ENCODE assay signal across 24 cellular contexts in the genomic region with DNA sequence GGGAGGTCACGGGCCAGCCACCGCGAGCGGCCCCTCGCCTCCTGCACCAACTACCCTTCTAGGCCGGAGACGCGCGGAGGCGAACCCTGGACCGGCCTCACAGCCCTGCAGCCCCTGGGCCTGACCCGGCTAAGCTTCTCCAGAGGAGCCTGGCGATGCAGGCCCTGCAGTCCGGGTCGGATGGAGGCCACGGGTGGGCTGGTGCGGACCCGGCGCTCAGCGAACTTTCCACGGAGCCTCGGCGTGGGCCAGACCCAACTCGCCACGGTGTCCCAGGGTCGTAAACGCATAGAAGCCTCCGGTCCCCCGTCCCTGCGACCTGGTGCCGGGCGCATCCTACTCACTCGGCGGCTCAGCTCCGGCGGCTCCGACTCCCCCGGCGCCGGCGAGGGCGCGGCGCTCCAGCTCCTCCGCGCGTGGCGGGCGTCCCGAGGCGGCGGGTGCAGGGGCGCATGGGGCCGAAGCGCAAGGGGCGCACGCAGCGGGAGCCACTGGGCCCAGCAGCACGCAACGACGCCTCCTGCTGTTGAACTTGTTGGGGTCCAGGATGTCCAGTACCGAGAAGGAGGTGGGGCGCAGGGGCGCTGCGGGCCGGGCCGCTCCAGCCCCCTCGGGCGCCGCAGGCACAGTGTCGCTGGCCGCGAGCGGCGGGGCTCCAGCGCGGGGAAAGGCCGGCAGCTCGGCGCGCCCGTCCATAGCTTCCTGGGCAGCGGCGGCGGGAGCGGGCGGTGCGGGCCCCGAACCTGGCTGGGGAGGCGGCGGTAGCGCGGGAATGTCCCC. TPM values are rescaled to one million over a fixed set of nuclear protein-coding genes. Genes with fewer than 3 reads are reported as not detected.
A peak's percentile ranks its signal among the peaks of the same experiment; 100 is the strongest.
DNase-seq lines count a peak whose midpoint lies in the region; ATAC-seq and TF ChIP-seq lines count a peak whose summit lies in the region.
"Had no signal": no experiment of that assay in that cellular context is flagged by ENCODE, and none has a peak within 500 bp of the region (broad histone marks: within the 10 kb centered on the region; RNA-seq: fewer than 3 reads in every experiment).

No MANE protein-coding gene starts in this region.

- no peak overlapping the region for H3K9ac ChIP-seq in endodermal cell (ENCODE audit: extremely low read depth, low read length, poor library complexity, severe bottlenecking)
- H3K9ac ChIP-seq: KMS-11 had no signal

- intact Hi-C loops in Right ventricle myocardium superior (cut with DNase I), result no loop called here
- intact Hi-C loops in heart right ventricle (cut with DNase I), result no loop called here

- H3K27ac Mint-ChIP-seq in endodermal cell, result no peak overlapping the region
- peak overlapping the region; percentile 20 for H3K27ac Mint-ChIP-seq in stimulated activated naive B cell treated with anti-CD40 and anti-IgM and Interleukin-4, amounts not matched to agents 10 μg/mL and 1 μg/mL and 100 μg/mL, for 72 hours

- H3K36me3 ChIP-seq in heart right ventricle (no peaks in the 10 kb centered on the region), H7 (replicated peaks; ENCODE audit: control insufficient read depth, insufficient read depth, low read length) (no peaks in the 10 kb centered on the region), endodermal cell (ENCODE audit: control insufficient read depth, insufficient read depth, low read length) (no peaks in the 10 kb centered on the region)
- H3K36me3 ChIP-seq: SJCRH30, tibial nerve had no signal

- peaks cover 89% of the 10 kb centered on the region for H3K27me3 Mint-ChIP-seq in endodermal cell (ENCODE audit: insufficient read depth)
- H3K27me3 Mint-ChIP-seq in stimulated activated naive B cell treated with anti-CD40 and anti-IgM and Interleukin-4, amounts not matched to agents 10 μg/mL and 1 μg/mL and 100 μg/mL, for 72 hours, result peaks cover 61 to 73% of the 10 kb centered on the region in 2 donors

- no peaks in the 10 kb centered on the region for H3K36me3 Mint-ChIP-seq in endodermal cell (ENCODE audit: low read depth)
- H3K36me3 Mint-ChIP-seq in stimulated activated naive B cell treated with anti-CD40 and anti-IgM and Interleukin-4, amounts not matched to agents 10 μg/mL and 1 μg/mL and 100 μg/mL, for 72 hours, result peaks cover 4 to 10% of the 10 kb centered on the region in 2 donors

- peaks cover 11% of the 10 kb centered on the region for H3K9me3 Mint-ChIP-seq in endodermal cell
- H3K9me3 Mint-ChIP-seq in stimulated activated naive B cell treated with anti-CD40 and anti-IgM and Interleukin-4, amounts not matched to agents 10 μg/mL and 1 μg/mL and 100 μg/mL, for 72 hours, result peaks cover 0 to 1% of the 10 kb centered on the region in 2 donors

- 5 to 6% methylated on average over 73 to 93 of the region's 93 CpGs for WGBS in heart right ventricle, 2 donors
- 11 to 13% methylated on average over 40 to 93 of the region's 93 CpGs for WGBS in endodermal cell (ENCODE audit: insufficient coverage in 1 of 2, insufficient read length in 1 of 2), 2 experiments

- peaks cover 62 to 100% (median 98%) of the 10 kb centered on the region in 7 donors for H3K27me3 ChIP-seq in heart right ventricle
- H3K27me3 ChIP-seq in H7 (ENCODE audit: control insufficient read depth, insufficient read depth, low read length), result peaks cover 80% of the 10 kb centered on the region
- peaks cover 100% of the 10 kb centered on the region for H3K27me3 ChIP-seq in endodermal cell (ENCODE audit: control insufficient read depth, insufficient read depth, low read length, poor library complexity, severe bottlenecking)
- H3K27me3 ChIP-seq: SJCRH30 had no signal

- DNase-seq in Right ventricle myocardium superior, result peak; percentile 23
- no peak for DNase-seq in heart right ventricle
- peak; percentile 80 for DNase-seq in H7
- peak; percentile 54 for DNase-seq in endodermal cell
- no peak for DNase-seq in stimulated activated naive B cell treated with anti-CD40 and anti-IgM and Interleukin-4, amounts not matched to agents 10 μg/mL and 1 μg/mL and 100 μg/mL, for 72 hours
- DNase-seq in left lobe of liver (ENCODE audit: low spot score), result no peak
- DNase-seq: activated CD4-positive, CD25-positive, alpha-beta regulatory T cell; activated naive CD4-positive, alpha-beta T cell treated with Interleukin-2 at 50 U/mL for 16 hours; anterior cingulate cortex; DMS79 treated with DMSO at 0.1 percent for 48 hours; NCI-H2107; NCI-H748 treated with DMSO at 0.1 percent for 48 hours; SJCRH30; stimulated activated naive CD4-positive, alpha-beta T cell treated with Interleukin-2 at 50 U/mL for 16 hours; T-helper 9 cell had no signal

- no peaks in the 10 kb centered on the region for H3K9me3 ChIP-seq in heart right ventricle
- no peaks in the 10 kb centered on the region for H3K9me3 ChIP-seq in endodermal cell (ENCODE audit: control insufficient read depth, low read length)
- H3K9me3 ChIP-seq: SJCRH30, tibial nerve had no signal

- no peak overlapping the region for H3K4me3 Mint-ChIP-seq in endodermal cell
- peak overlapping the region in 1 of 2 donors; percentile 74 for H3K4me3 Mint-ChIP-seq in stimulated activated naive B cell treated with anti-CD40 and anti-IgM and Interleukin-4, amounts not matched to agents 10 μg/mL and 1 μg/mL and 100 μg/mL, for 72 hours

- no peaks in the 10 kb centered on the region for H3K4me1 Mint-ChIP-seq in endodermal cell
- H3K4me1 Mint-ChIP-seq in stimulated activated naive B cell treated with anti-CD40 and anti-IgM and Interleukin-4, amounts not matched to agents 10 μg/mL and 1 μg/mL and 100 μg/mL, for 72 hours, result peaks cover 16 to 50% of the 10 kb centered on the region in 2 donors

- H3K4me3 ChIP-seq in heart right ventricle (no peak overlapping the region), H7 (ENCODE audit: insufficient read depth, low read depth, low read length) (no peak overlapping the region), endodermal cell (ENCODE audit: low read length) (no peak overlapping the region)
- H3K4me3 ChIP-seq: SJCRH30, tibial nerve had no signal

- TF ChIP-seq CTCF in heart right ventricle (IDR thresholded peaks at IDR 0.05) (no peak), endodermal cell (conservative IDR thresholded peaks at IDR 0.05) (no peak)

- H3K27ac ChIP-seq in heart right ventricle (no peak overlapping the region), endodermal cell (ENCODE audit: low read depth, low read length) (no peak overlapping the region)
- H3K27ac ChIP-seq: KMS-11, SJCRH30, tibial nerve had no signal

- H3K4me1 ChIP-seq in heart right ventricle, result peaks cover 0 to 42% (median 27%) of the 10 kb centered on the region in 9 donors
- no peaks in the 10 kb centered on the region for H3K4me1 ChIP-seq in endodermal cell (ENCODE audit: control insufficient read depth, insufficient read depth, low read length)
- H3K4me1 ChIP-seq: SJCRH30 had no signal

- ATAC-seq in Right ventricle myocardium superior (ENCODE audit: poor library complexity) (no peak), heart right ventricle (no peak), GM21786 (IDR thresholded peaks at IDR 0.05; ENCODE audit: unreplicated experiment) (no peak), HG03135 (IDR thresholded peaks at IDR 0.05; ENCODE audit: unreplicated experiment) (no peak), left lobe of liver (no peak)
- ATAC-seq in stimulated activated naive B cell treated with anti-CD40 and anti-IgM and Interleukin-4, amounts not matched to agents 10 μg/mL and 1 μg/mL and 100 μg/mL, for 72 hours (replicated peaks), result no peak

RNA-seq across cellular contexts. Expression of a gene that starts 0.4 kb away (rescaled TPM):
- total RNA-seq in Right ventricle myocardium superior (not detected), heart right ventricle (not detected), endodermal cell (not detected), left lobe of liver (not detected)
- not detected for polyA plus RNA-seq in heart right ventricle
- total RNA-seq in H7 (2014; rRNA removed; shearing (Covaris generic)), result not detected in 2 replicates
- polyA plus RNA-seq in endodermal cell (2013, experiment 1 of 2), result 0.18 TPM
- polyA plus RNA-seq in endodermal cell (2013, experiment 2 of 2), result not detected
- total RNA-seq: fibroblast of lung, lung microvascular endothelial cell, myocyte, OCI-LY7, osteocyte, SJCRH30, tibial nerve had no signal
- polyA plus RNA-seq: fibroblast of lung had no signal

RNA-seq across cellular contexts. Expression of a gene that starts 58.8 kb away (rescaled TPM):
- total RNA-seq in Right ventricle myocardium superior (6.7 TPM), heart right ventricle (1 to 10 TPM; 5.2 to 8.3 (median 6.6) TPM), endodermal cell (10 to 100 TPM; 50.4 to 61.6 TPM), left lobe of liver (18.6 TPM)
- 10 to 100 TPM in 1 of 2 donors, 1 to 10 TPM in 1; 2.4 to 11.9 TPM for polyA plus RNA-seq in heart right ventricle
- 12.6 and 16.1 TPM in 2 replicates for total RNA-seq in H7 (2014; rRNA removed; shearing (Covaris generic))
- 19.2 TPM for polyA plus RNA-seq in endodermal cell (2013, experiment 1 of 2)
- polyA plus RNA-seq in endodermal cell (2013, experiment 2 of 2), result 17.1 TPM

Comparison
In these comparisons a context has a peak if more than half of its experiments do, and no peak if none do; other contexts are left out.
1. DNase-seq: peak in Right ventricle myocardium superior (single experiment), H7 (single experiment) and endodermal cell (single experiment); none in heart right ventricle (0 of 2), stimulated activated naive B cell treated with anti-CD40 and anti-IgM and Interleukin-4, amounts not matched to agents 10 μg/mL and 1 μg/mL and 100 μg/mL, for 72 hours (single experiment) and left lobe of liver (single experiment).